31 cellular contexts compared by ENCODE assay signal in the genomic region with DNA sequence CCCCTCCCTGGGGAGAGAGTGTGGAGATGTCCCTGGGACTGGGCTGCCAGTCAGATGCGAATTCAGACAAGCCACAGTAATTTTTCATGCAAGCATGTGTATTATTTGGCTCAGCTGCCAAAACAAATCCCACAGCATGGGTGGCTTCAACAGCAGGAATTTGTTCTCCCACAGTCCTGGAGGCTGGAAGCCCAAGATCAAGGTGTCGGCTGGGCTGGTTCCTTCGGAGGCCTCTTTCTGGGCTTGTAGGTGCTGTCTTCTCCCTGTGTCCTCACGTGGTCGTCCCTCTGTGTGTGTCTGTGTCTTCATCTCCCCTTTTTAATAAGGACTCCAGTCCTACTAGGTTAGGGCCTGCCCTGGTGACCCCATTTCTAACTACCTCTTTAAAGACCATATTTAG.
"Had no signal": no experiment of that assay in that cellular context is flagged by ENCODE, and none has a peak within 500 bp of the region (broad histone marks: within the 10 kb centered on the region; RNA-seq: fewer than 3 reads in every experiment).

No MANE protein-coding gene starts in this region.

- H3K9me3 ChIP-seq: ovary, psoas muscle, right lobe of liver, sigmoid colon, spleen, suprapubic skin, testis, transverse colon, upper lobe of right lung, uterus had no signal

- H3K4me2 ChIP-seq: neural progenitor cell, smooth muscle cell had no signal

- H3K4me1 Mint-ChIP-seq: natural killer cell; neural progenitor cell; stimulated activated naive CD8-positive, alpha-beta T cell treated with anti-CD3 and anti-CD28 coated beads, Interleukin-15, amount 100 ng/mL, for 72 hours had no signal

- H3K27me3 ChIP-seq: neural progenitor cell, ovary, right lobe of liver, testis, uterus had no signal

- H3K36me3 ChIP-seq: neural progenitor cell, ovary, right lobe of liver, sigmoid colon, spleen, suprapubic skin, tibial artery, transverse colon, upper lobe of right lung, uterus had no signal

- H3K4me3 ChIP-seq: neural progenitor cell, ovary, psoas muscle, right lobe of liver, sigmoid colon, skin epidermis, smooth muscle cell, spleen, suprapubic skin, testis, tibial artery, transverse colon, upper lobe of right lung, uterus had no signal

- H3K27me3 Mint-ChIP-seq: progenitor cell of endocrine pancreas; stimulated activated naive CD8-positive, alpha-beta T cell treated with anti-CD3 and anti-CD28 coated beads, Interleukin-15, amount 100 ng/mL, for 72 hours; type B pancreatic cell had no signal

- H3K9ac ChIP-seq: neural progenitor cell, parathyroid adenoma had no signal

- H3K27ac ChIP-seq: neural progenitor cell, ovary, parathyroid adenoma, psoas muscle, right lobe of liver, sigmoid colon, skin epidermis, spleen, suprapubic skin, testis, transverse colon, upper lobe of right lung, uterus had no signal

- ATAC-seq: natural killer cell; psoas muscle; right cardiac atrium; right lobe of liver; stimulated activated memory B cell treated with anti-CD40 and anti-IgM and Interleukin-4, amounts not matched to agents 10 μg/mL and 1 μg/mL and 100 μg/mL, for 72 hours; stimulated activated naive CD8-positive, alpha-beta T cell treated with anti-CD3 and anti-CD28 coated beads, Interleukin-15, amount 100 ng/mL, for 72 hours; stimulated activated naive CD8-positive, alpha-beta T cell treated with anti-CD3 and anti-CD28 coated beads, Interleukin-15, Interleukin-2, amounts not matched to agents 100 U/mL and 50 U/mL, for 24 hours; upper lobe of right lung had no signal

- DNase-seq: natural killer cell; occipital lobe; ovary; psoas muscle; right lobe of liver; sigmoid colon; spleen; stimulated activated CD4-positive, alpha-beta T cell treated with anti-CD3 and anti-CD28 coated beads, Interleukin-12 subunit alpha, Interleukin-12 subunit beta, amount 100 ng/mL, for 4 hours; stimulated activated CD4-positive, alpha-beta T cell treated with anti-CD3 and anti-CD28 coated beads, Interleukin-1b, Interleukin-23, amount 100 ng/mL, for 48 hours; stimulated activated CD4-positive, alpha-beta T cell treated with anti-CD3 and anti-CD28 coated beads, Interleukin-4, amount 100 ng/mL, for 1 hour; stimulated activated CD4-positive, alpha-beta T cell treated with anti-CD3 and anti-CD28 coated beads, Interleukin-4, amount 100 ng/mL, for 4 hours; stimulated activated CD8-positive, alpha-beta memory T cell treated with anti-CD3 and anti-CD28 coated beads, Interleukin-4, amount 100 ng/mL, for 48 hours; stimulated activated naive CD4-positive, alpha-beta T cell; stimulated activated naive CD8-positive, alpha-beta T cell treated with anti-CD3 and anti-CD28 coated beads, Interleukin-15, amount 100 ng/mL, for 72 hours; stimulated activated naive CD8-positive, alpha-beta T cell treated with anti-CD3 and anti-CD28 coated beads, Interleukin-15, Interleukin-2, amounts not matched to agents 100 U/mL and 50 U/mL, for 24 hours; substantia nigra; testis; tibial artery; transverse colon; upper lobe of right lung; uterus had no signal

- H3K9me3 Mint-ChIP-seq: natural killer cell; neural progenitor cell; stimulated activated memory B cell treated with anti-CD40 and anti-IgM and Interleukin-4, amounts not matched to agents 10 μg/mL and 1 μg/mL and 100 μg/mL, for 72 hours; stimulated activated naive CD8-positive, alpha-beta T cell treated with anti-CD3 and anti-CD28 coated beads, Interleukin-15, amount 100 ng/mL, for 72 hours; type B pancreatic cell had no signal

- H3K27ac Mint-ChIP-seq: natural killer cell; nephron; progenitor cell of endocrine pancreas; stimulated activated memory B cell treated with anti-CD40 and anti-IgM and Interleukin-4, amounts not matched to agents 10 μg/mL and 1 μg/mL and 100 μg/mL, for 72 hours; stimulated activated naive CD8-positive, alpha-beta T cell treated with anti-CD3 and anti-CD28 coated beads, Interleukin-15, amount 100 ng/mL, for 72 hours; type B pancreatic cell had no signal

- H3K36me3 Mint-ChIP-seq: natural killer cell; neural progenitor cell; stimulated activated memory B cell treated with anti-CD40 and anti-IgM and Interleukin-4, amounts not matched to agents 10 μg/mL and 1 μg/mL and 100 μg/mL, for 72 hours; type B pancreatic cell had no signal

- H3K4me3 Mint-ChIP-seq: natural killer cell; nephron; neural progenitor cell; stimulated activated memory B cell treated with anti-CD40 and anti-IgM and Interleukin-4, amounts not matched to agents 10 μg/mL and 1 μg/mL and 100 μg/mL, for 72 hours; stimulated activated naive CD8-positive, alpha-beta T cell treated with anti-CD3 and anti-CD28 coated beads, Interleukin-15, amount 100 ng/mL, for 72 hours; type B pancreatic cell had no signal

- H3K4me1 ChIP-seq: neural progenitor cell, parathyroid adenoma, psoas muscle, right lobe of liver, sigmoid colon, spleen, testis, transverse colon, upper lobe of right lung, uterus had no signal

- H2AFZ ChIP-seq: neural progenitor cell, parathyroid adenoma had no signal

- H3K79me2 ChIP-seq: parathyroid adenoma had no signal
